In the genomic region with DNA sequence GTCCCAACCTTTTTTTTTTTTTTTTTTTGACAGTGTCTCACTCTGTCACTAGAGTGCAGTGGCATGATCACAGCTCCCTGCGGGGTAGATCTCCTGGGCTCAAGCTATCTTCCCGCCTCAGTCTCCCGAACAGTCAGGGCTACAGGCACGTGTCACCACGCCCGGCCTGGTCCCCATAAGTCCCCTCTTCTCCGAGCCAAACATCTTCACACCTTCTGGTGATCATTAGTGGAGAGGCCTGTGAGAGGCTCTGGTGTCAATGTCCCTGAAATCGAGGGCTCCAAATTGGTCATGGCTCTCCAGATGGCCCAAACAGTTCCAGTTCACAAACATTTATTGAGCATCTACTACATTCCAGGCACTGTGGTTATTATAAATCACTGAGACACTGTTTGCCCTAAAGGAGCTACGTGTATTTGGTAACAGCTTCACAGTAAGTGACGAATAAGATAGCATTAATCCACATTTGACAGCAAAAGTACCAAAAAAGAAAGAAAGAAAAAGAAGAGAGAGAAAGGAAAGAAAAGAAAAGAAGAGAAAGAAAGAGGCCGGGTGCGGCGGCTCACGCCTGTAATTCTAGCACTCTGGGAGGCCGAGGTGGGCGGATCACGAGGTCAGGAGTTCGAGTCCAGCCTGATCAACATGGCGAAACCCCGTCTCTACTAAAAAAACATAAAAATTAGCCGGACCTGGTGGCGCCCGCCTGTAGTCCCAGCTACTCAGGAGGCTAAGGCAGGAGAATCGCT, we compare ENCODE assay signal across 9 cellular contexts. TPM values are rescaled to one million over a fixed set of nuclear protein-coding genes. Genes with fewer than 3 reads are reported as not detected.
DNase-seq lines count a peak whose midpoint lies in the region; ATAC-seq and TF ChIP-seq lines count a peak whose summit lies in the region.
"Had no signal": no experiment of that assay in that cellular context is flagged by ENCODE, and none has a peak within 500 bp of the region (broad histone marks: within the 10 kb centered on the region; RNA-seq: fewer than 3 reads in every experiment).

No MANE protein-coding gene starts in this region.

- no peaks in the 10 kb centered on the region for H3K27me3 Mint-ChIP-seq in CD4-positive, alpha-beta T cell
- peaks cover 6% of the 10 kb centered on the region for H3K27me3 Mint-ChIP-seq in endothelial cell (ENCODE audit: unreplicated experiment)

- no peaks in the 10 kb centered on the region for H3K27me3 ChIP-seq in CD4-positive, alpha-beta T cell (ENCODE audit: control insufficient read depth, insufficient read depth, low read length)
- H3K27me3 ChIP-seq in RWPE2 (ENCODE audit: insufficient read depth, poor library complexity, severe bottlenecking) = no peaks in the 10 kb centered on the region
- H3K27me3 ChIP-seq in osteoblast (ENCODE audit: insufficient read depth, low read length) = no peaks in the 10 kb centered on the region

- peak overlapping the region; percentile 96 for H3K27ac Mint-ChIP-seq in CD4-positive, alpha-beta T cell
- H3K27ac Mint-ChIP-seq in endothelial cell (ENCODE audit: unreplicated experiment) = peak overlapping the region; percentile 79

- no peaks in the 10 kb centered on the region for H3K9me3 Mint-ChIP-seq in CD4-positive, alpha-beta T cell
- no peaks in the 10 kb centered on the region for H3K9me3 Mint-ChIP-seq in endothelial cell (ENCODE audit: unreplicated experiment)

- peaks cover 31% of the 10 kb centered on the region for H3K36me3 ChIP-seq in RWPE2 (ENCODE audit: low read depth)
- H3K36me3 ChIP-seq in osteoblast (ENCODE audit: insufficient read depth, low read length) = peaks cover 18% of the 10 kb centered on the region

- H3K9me3 ChIP-seq in CD4-positive, alpha-beta T cell (ENCODE audit: control insufficient read depth, low read length) = no peaks in the 10 kb centered on the region
- no peaks in the 10 kb centered on the region for H3K9me3 ChIP-seq in RWPE2 (ENCODE audit: severe bottlenecking)
- H3K9me3 ChIP-seq in osteoblast (ENCODE audit: low read depth, low read length) = no peaks in the 10 kb centered on the region

- peak overlapping the region; percentile 73 for H2AFZ ChIP-seq in osteoblast (ENCODE audit: low read length)

- CTCF ChIA-PET in CD4-positive, alpha-beta T cell (lab: Charles Lee) = interaction anchor here (0.6 to 1.9 kb wide), 5 partner anchors 9 to 1800 kb away, joined by 3 to 11 read pairs (median 4); a partner anchor contains a TSS

- POLR2A ChIA-PET in CD4-positive, alpha-beta T cell (lab: Charles Lee) = interaction anchor here (0.7 to 1.6 kb wide), 5 partner anchors 8 to 189 kb away, joined by 3 to 14 read pairs (median 4); a partner anchor contains a TSS

- H3K4me3 ChIP-seq in RWPE2 (ENCODE audit: severe bottlenecking) (peak overlapping the region; percentile 93), osteoblast (ENCODE audit: insufficient read depth, low read length) (peak overlapping the region; percentile 95)

- peaks cover 33% of the 10 kb centered on the region for H3K79me2 ChIP-seq in osteoblast (ENCODE audit: insufficient read depth, low read length)

- H3K4me1 ChIP-seq in RWPE2 (ENCODE audit: insufficient read depth, poor library complexity, severe bottlenecking) (peaks cover 4% of the 10 kb centered on the region), osteoblast (ENCODE audit: insufficient read depth, low read length) (peaks cover 19% of the 10 kb centered on the region)

- H4K20me1 ChIP-seq in osteoblast (ENCODE audit: insufficient read depth, low read length) = peaks cover 4% of the 10 kb centered on the region

- no peak for ATAC-seq in CD4-positive, alpha-beta T cell (ENCODE audit: poor library complexity)
- ATAC-seq in RWPE2 (ENCODE audit: low read depth) (no peak), HG03045 (IDR thresholded peaks at IDR 0.05; ENCODE audit: unreplicated experiment) (no peak), HG03565 (IDR thresholded peaks at IDR 0.05; ENCODE audit: unreplicated experiment) (no peak)

- H3K27ac ChIP-seq in CD4-positive, alpha-beta T cell (ENCODE audit: low read depth, low read length) = peak overlapping the region; percentile 71
- H3K27ac ChIP-seq in RWPE2 (ENCODE audit: poor library complexity, severe bottlenecking) = peak overlapping the region; percentile 44
- H3K27ac ChIP-seq in osteoblast (ENCODE audit: low read depth, low read length) = peak overlapping the region; percentile 82

- in situ Hi-C loops in GM13977 (cut with MboI; ENCODE audit: low pct_unique_long_range_greater_than_20kb, low sequenced_read_pairs, unreplicated experiment) = no loop called here

- H3K4me2 ChIP-seq in osteoblast (ENCODE audit: insufficient read depth, low read length) = peak overlapping the region; percentile 76

- peaks cover 46% of the 10 kb centered on the region for H3K36me3 Mint-ChIP-seq in CD4-positive, alpha-beta T cell (ENCODE audit: low read depth)
- no peaks in the 10 kb centered on the region for H3K36me3 Mint-ChIP-seq in endothelial cell (ENCODE audit: low read depth, unreplicated experiment)

- peak overlapping the region; percentile 97 for H3K4me3 Mint-ChIP-seq in CD4-positive, alpha-beta T cell
- H3K4me3 Mint-ChIP-seq in endothelial cell (ENCODE audit: unreplicated experiment) = peak overlapping the region; percentile 93

- intact Hi-C loops in CD4-positive, alpha-beta T cell (cut with DNase I, micrococcal nuclease) = loop anchor here (2.0 to 5.0 kb wide), 5 partner anchors 28 to 447 kb away; a partner anchor contains a TSS

- no peak for TF ChIP-seq CTCF in CD4-positive, alpha-beta T cell (IDR thresholded peaks at IDR 0.05)
- no peak for TF ChIP-seq CTCF in RWPE2 (IDR thresholded peaks at IDR 0.05; ENCODE audit: poor library complexity, severe bottlenecking)
- TF ChIP-seq CTCF in endothelial cell (IDR thresholded peaks at IDR 0.05; ENCODE audit: unreplicated experiment) = no peak
- TF ChIP-seq CTCF in osteoblast (IDR thresholded peaks at IDR 0.05; ENCODE audit: extremely low read depth, low read depth, low read length) = no peak
- TF ChIP-seq CTCF in GM13977 (IDR thresholded peaks at IDR 0.05; ENCODE audit: extremely low read depth, insufficient read depth, missing control alignments) = no peak

- peaks cover 27% of the 10 kb centered on the region for H3K4me1 Mint-ChIP-seq in CD4-positive, alpha-beta T cell (ENCODE audit: low read depth)
- peaks cover 17% of the 10 kb centered on the region for H3K4me1 Mint-ChIP-seq in endothelial cell (ENCODE audit: unreplicated experiment)

- DNase-seq in CD4-positive, alpha-beta T cell = peak in 1 of 10 experiments; percentile 2
- no peak for DNase-seq in RWPE2 (ENCODE audit: low spot score)
- no peak for DNase-seq in endothelial cell (ENCODE audit: low spot score)
- no peak for DNase-seq in osteoblast (ENCODE audit: insufficient read length, low spot score, missing footprints)
- DNase-seq in HK-2 (ENCODE audit: unreplicated experiment) = no peak
- no peak for DNase-seq in GM13977 (ENCODE audit: low spot score)

RNA-seq across cellular contexts. Expression of a gene that starts 0.9 kb away (rescaled TPM):
- total RNA-seq in CD4-positive, alpha-beta T cell = 10 to 100 TPM; 46.2 to 49.6 TPM
- total RNA-seq in endothelial cell (ENCODE audit: unreplicated experiment) (45.7 TPM), osteoblast (35.7 and 38.7 TPM in 2 replicates)

RNA-seq across cellular contexts. Expression of a gene that starts 8.1 kb away (rescaled TPM):
- not detected for total RNA-seq in CD4-positive, alpha-beta T cell
- total RNA-seq in endothelial cell (ENCODE audit: unreplicated experiment) = not detected
- total RNA-seq in osteoblast = 17.1 and 21.7 TPM in 2 replicates
- total RNA-seq: lung microvascular endothelial cell had no signal

RNA-seq across cellular contexts. Expression of a gene that starts 28.0 kb away (rescaled TPM):
- total RNA-seq in CD4-positive, alpha-beta T cell = 10 to 100 TPM; 19.9 to 20.8 TPM
- 70.1 TPM for total RNA-seq in endothelial cell (ENCODE audit: unreplicated experiment)
- total RNA-seq in osteoblast = 64.8 and 74.2 TPM in 2 replicates

RNA-seq across cellular contexts. Expression of a gene that starts 56.0 kb away (rescaled TPM):
- 1 to 10 TPM; 2.0 to 2.7 TPM for total RNA-seq in CD4-positive, alpha-beta T cell
- total RNA-seq in endothelial cell (ENCODE audit: unreplicated experiment) = 0.56 TPM
- total RNA-seq in osteoblast = under 0.01 TPM in 2 replicates

Comparison
In these comparisons a context has a peak if more than half of its experiments do, and no peak if none do; other contexts are left out.
1. RNA of a gene that starts 8.1 kb away (total RNA-seq): 17.1 to 21.7 TPM in osteoblast; not detected in CD4-positive, alpha-beta T cell and not detected in endothelial cell (single experiment); every median in the first group is over 10 times any median in the second.
2. Peak in every context shown above with its lines, with median percentiles within 50 percentile points of each other: H3K27ac ChIP-seq.